1 cellular context compared by ENCODE assay signal in genomic region chr3:98554580-98554979, GRCh38.
A peak's percentile ranks its signal among the peaks of the same experiment; 100 is the strongest.
TF ChIP-seq lines count a peak whose summit lies in the region.

No MANE protein-coding gene starts in this region.

TF ChIP-seq in GM12878, 131 proteins besides CTCF, POLR2A, EP300 and RAD21:
- TF ChIP-seq EED (IDR thresholded peaks at IDR 0.05; ENCODE audit: low read depth), result no peak
- peak; percentile 62 for TF ChIP-seq MLLT1 (IDR thresholded peaks at IDR 0.05)
- no peak for TF ChIP-seq SRF (IDR thresholded peaks at IDR 0.05; ENCODE audit: low read depth in 2 of 2, low read length in 2 of 2)
- TF ChIP-seq ZNF24 (IDR thresholded peaks at IDR 0.05), result no peak
- TF ChIP-seq ZBTB11 (CRISPR knock-in tag; IDR thresholded peaks at IDR 0.05), result no peak
- no peak for TF ChIP-seq MTA2 (IDR thresholded peaks at IDR 0.05; ENCODE audit: low read depth)
- no peak for TF ChIP-seq BACH1 (IDR thresholded peaks at IDR 0.05; ENCODE audit: borderline replicate concordance)
- TF ChIP-seq GATAD2B (conservative IDR thresholded peaks at IDR 0.05; ENCODE audit: low read depth), result no peak
- TF ChIP-seq MYC (IDR thresholded peaks at IDR 0.05; ENCODE audit: insufficient read depth, insufficient read length, insufficient replicate concordance, low read length, severe bottlenecking), result no peak
- TF ChIP-seq CREB1 (IDR thresholded peaks at IDR 0.05; ENCODE audit: low read depth), result no peak
- no peak for TF ChIP-seq PAX8 (IDR thresholded peaks at IDR 0.05)
- 0 out of 2 replicates have a peak, but pooled peaks have one; percentile 1 for TF ChIP-seq ZBTB4 (CRISPR knock-in tag; IDR thresholded peaks at IDR 0.05)
- no peak for TF ChIP-seq EGR1 (IDR thresholded peaks at IDR 0.05; ENCODE audit: borderline replicate concordance in 1 of 2, low read depth in 2 of 2, low read length in 2 of 2)
- TF ChIP-seq PML (IDR thresholded peaks at IDR 0.05; ENCODE audit: low read length), result no peak; the same call in 1 of the 2 replicates
- no peak for TF ChIP-seq CHD4 (IDR thresholded peaks at IDR 0.05)
- TF ChIP-seq ZNF622 (IDR thresholded peaks at IDR 0.05), result no peak
- no peak for TF ChIP-seq PAX5 (IDR thresholded peaks at IDR 0.05; ENCODE audit: borderline replicate concordance, low read depth, low read length)
- TF ChIP-seq USF1 (IDR thresholded peaks at IDR 0.05; ENCODE audit: borderline replicate concordance, extremely low read length, insufficient read depth, low read depth, low read length), result no peak
- no peak for TF ChIP-seq SMAD1 (IDR thresholded peaks at IDR 0.05; ENCODE audit: low read depth, partially characterized antibody)
- no peak for TF ChIP-seq HDAC2 (IDR thresholded peaks at IDR 0.05)
- TF ChIP-seq IKZF2 (IDR thresholded peaks at IDR 0.05), result no peak
- no peak for TF ChIP-seq SP1 (IDR thresholded peaks at IDR 0.05; ENCODE audit: low read depth, low read length)
- no peak for TF ChIP-seq NR2C2 (IDR thresholded peaks at IDR 0.05; ENCODE audit: borderline replicate concordance, control insufficient read depth, insufficient read length, low read depth)
- no peak for TF ChIP-seq SMAD5 (IDR thresholded peaks at IDR 0.05; ENCODE audit: low read depth)
- TF ChIP-seq CHD1 (IDR thresholded peaks at IDR 0.05; ENCODE audit: low read depth, low read length), result peak; percentile 72; the same call in 1 of the 2 replicates
- TF ChIP-seq CBFB (IDR thresholded peaks at IDR 0.05; ENCODE audit: low read depth), result no peak
- TF ChIP-seq CBX5 (IDR thresholded peaks at IDR 0.05; ENCODE audit: low read depth), result 0 out of 2 replicates have a peak, but pooled peaks have one; percentile 4
- no peak for TF ChIP-seq HDGF (IDR thresholded peaks at IDR 0.05)
- TF ChIP-seq RFX5 (IDR thresholded peaks at IDR 0.05; ENCODE audit: low read depth, low read length), result no peak
- no peak for TF ChIP-seq HCFC1 (IDR thresholded peaks at IDR 0.05; ENCODE audit: low read length)
- TF ChIP-seq ZNF384 (IDR thresholded peaks at IDR 0.05; ENCODE audit: borderline replicate concordance, low read depth, low read length), result no peak
- TF ChIP-seq ZBED1 (IDR thresholded peaks at IDR 0.05; ENCODE audit: borderline replicate concordance), result no peak
